Comparison of ENCODE assay signal across 1 cellular context in genomic region chr7:121046893-121047468, GRCh38.
TF ChIP-seq lines count a peak whose summit lies in the region.

No MANE protein-coding gene starts in this region.

TF ChIP-seq in K562, 482 proteins besides CTCF, POLR2A, EP300 and RAD21 (continued from another document and continues in another):
- TF ChIP-seq ZBTB26 (CRISPR knock-in tag; IDR thresholded peaks at IDR 0.05) (no peak), MTA1 (IDR thresholded peaks at IDR 0.05; ENCODE audit: borderline replicate concordance) (peak; percentile 83), HMGXB4 (CRISPR knock-in tag; IDR thresholded peaks at IDR 0.05) (no peak), NR4A1 (CRISPR knock-in tag; IDR thresholded peaks at IDR 0.05) (no peak), NR4A1 (tag; IDR thresholded peaks at IDR 0.05) (no peak), ZNF384 (IDR thresholded peaks at IDR 0.05; ENCODE audit: low read depth, low read length) (no peak), ZFP91 (CRISPR knock-in tag; IDR thresholded peaks at IDR 0.05) (no peak), ZBTB49 (CRISPR knock-in tag; IDR thresholded peaks at IDR 0.05; ENCODE audit: borderline replicate concordance) (no peak), MTA2 (IDR thresholded peaks at IDR 0.05; ENCODE audit: low read depth) (peak; percentile 67), GABPB2 (CRISPR knock-in tag; conservative IDR thresholded peaks at IDR 0.05) (no peak), NR3C1 (CRISPR knock-in tag; IDR thresholded peaks at IDR 0.05) (no peak), SMARCB1 (IDR thresholded peaks at IDR 0.05; ENCODE audit: insufficient read length, low read depth) (no peak), E2F1 (CRISPR knock-in tag; IDR thresholded peaks at IDR 0.05) (no peak), E2F3 (CRISPR knock-in tag; IDR thresholded peaks at IDR 0.05) (no peak), HDAC3 (IDR thresholded peaks at IDR 0.05; ENCODE audit: borderline replicate concordance, partially characterized antibody) (peak; percentile 63), JUN (IDR thresholded peaks at IDR 0.05; ENCODE audit: borderline replicate concordance, low read depth, low read length) (no peak), JUN (CRISPR knock-in tag; IDR thresholded peaks at IDR 0.05; ENCODE audit: borderline replicate concordance) (no peak), CBFA2T3 (IDR thresholded peaks at IDR 0.05) (no peak), ZNF444 (CRISPR knock-in tag; IDR thresholded peaks at IDR 0.05) (no peak), FOXK2 (conservative IDR thresholded peaks at IDR 0.05 in 1 of 2, IDR thresholded peaks at IDR 0.05 in 1 of 2; ENCODE audit: low read depth in 2 of 2) (peak in 1 of 2 experiments; percentile 28; a peak in 1 of 4 replicates), E2F8 (IDR thresholded peaks at IDR 0.05; ENCODE audit: low read depth, partially characterized antibody) (no peak), PHTF2 (CRISPR knock-in tag; IDR thresholded peaks at IDR 0.05) (no peak), ELF1 (tag; IDR thresholded peaks at IDR 0.05) (no peak), ATF6 (CRISPR knock-in tag; IDR thresholded peaks at IDR 0.05) (no peak), CEBPZ (IDR thresholded peaks at IDR 0.05; ENCODE audit: borderline replicate concordance, low read depth, low read length) (no peak), STAT6 (CRISPR knock-in tag; IDR thresholded peaks at IDR 0.05) (no peak), MYC (IDR thresholded peaks at IDR 0.05; ENCODE audit: low read depth, low read length) (no peak), MYC (CRISPR knock-in tag; IDR thresholded peaks at IDR 0.05; ENCODE audit: borderline replicate concordance, low read depth) (no peak), THRAP3 (IDR thresholded peaks at IDR 0.05; ENCODE audit: borderline replicate concordance) (no peak), ZNF512 (tag; IDR thresholded peaks at IDR 0.05) (no peak), ZBTB1 (CRISPR knock-in tag; IDR thresholded peaks at IDR 0.05; ENCODE audit: borderline replicate concordance, low read depth) (no peak), RFX7 (CRISPR knock-in tag; IDR thresholded peaks at IDR 0.05) (no peak), E4F1 (CRISPR knock-in tag; IDR thresholded peaks at IDR 0.05; ENCODE audit: borderline replicate concordance) (no peak)
